In genomic region chr9:87847822-87848221, GRCh38 we compare ENCODE assay signal across 12 cellular contexts. TPM values are rescaled to one million over a fixed set of nuclear protein-coding genes. Genes with fewer than 3 reads are reported as not detected.
"Had no signal": no experiment of that assay in that cellular context is flagged by ENCODE, and none has a peak within 500 bp of the region (broad histone marks: within the 10 kb centered on the region; RNA-seq: fewer than 3 reads in every experiment).

No MANE protein-coding gene starts in this region.

RNA-seq across cellular contexts. Expression of gene SPATA31E1, which starts 34.9 kb away (rescaled TPM):
- total RNA-seq: activated naive CD4-positive, alpha-beta T cell treated with anti-CD3 and anti-CD28 coated beads for 36 hours; activated T-cell treated with anti-CD3 and anti-CD28 coated beads, Interleukin-2, amount 50 U/mL, for 4 hours; cerebellum; esophagus muscularis mucosa; kidney; left lung; omental fat pad; progenitor cell of endocrine pancreas; right cardiac atrium; skeletal muscle tissue; transverse colon; uterus had no signal
- polyA plus RNA-seq: right cardiac atrium had no signal
